ENCODE assay signal across 25 cellular contexts in genomic region chr5:139451878-139452660, GRCh38. TPM values are rescaled to one million over a fixed set of nuclear protein-coding genes. Genes with fewer than 3 reads are reported as not detected.
DNase-seq lines count a peak whose midpoint lies in the region; ATAC-seq lines count a peak whose summit lies in the region.
"Had no signal": no experiment of that assay in that cellular context is flagged by ENCODE, and none has a peak within 500 bp of the region (broad histone marks: within the 10 kb centered on the region; RNA-seq: fewer than 3 reads in every experiment).

No MANE protein-coding gene starts in this region.

- peak; percentile 37 for ATAC-seq in esophagus mucosa
- ATAC-seq: HCT116; stimulated activated effector memory CD8-positive, alpha-beta T cell treated with anti-CD3 and anti-CD28 coated beads, Interleukin-12 subunit alpha, Interleukin-12 subunit beta, amount 100 ng/mL, for 72 hours had no signal

- DNase-seq in activated CD8-positive, alpha-beta memory T cell treated with anti-CD3 and anti-CD28 coated beads, Interleukin-2, amount 50 U/mL, for 48 hours: peak; percentile 51
- no peak for DNase-seq in activated CD8-positive, alpha-beta memory T cell treated with anti-CD3 and anti-CD28 coated beads, Interleukin-2, amount 50 U/mL, for 4 hours
- DNase-seq in stimulated activated CD8-positive, alpha-beta memory T cell treated with anti-CD3 and anti-CD28 coated beads, Interleukin-4, amount 100 ng/mL, for 48 hours: peak; percentile 18
- DNase-seq in OCI-M2 (lab: John Stamatoyannopoulos, UW; ENCODE audit: unreplicated experiment) (no peak), 8988T (no peak)
- DNase-seq: activated CD4-positive, alpha-beta T cell treated with anti-CD3 and anti-CD28 coated beads, Interleukin-2, amount 50 U/mL, for 4 hours; anterior cingulate cortex; DND-41; GF-D8; hippocampal formation; MM.1S; NCI-H2029; NCI-H524 treated with DMSO at 0.1 percent for 48 hours; NK-92 treated with Interleukin-12 subunit alpha and Interleukin-12 subunit beta, amount 100 ng/mL, for 24 hours; PC-9; SK-N-SH; stimulated activated CD4-positive, alpha-beta T cell treated with anti-CD3 and anti-CD28 coated beads, Interleukin-15, amount 100 ng/mL, for 24 hours; stimulated activated CD4-positive, alpha-beta T cell treated with anti-CD3 and anti-CD28 coated beads, Interleukin-4, amount 100 ng/mL, for 4 hours had no signal

RNA-seq across cellular contexts. Expression of gene ECSCR, which starts 10.5 kb away (rescaled TPM):
- 5.0 TPM for total RNA-seq in esophagus mucosa
- total RNA-seq: mononuclear cell, PC-9 had no signal

RNA-seq across cellular contexts. Expression of gene DNAJC18, which starts 12.7 kb away (rescaled TPM):
- total RNA-seq in esophagus mucosa: 2.2 TPM

RNA-seq across cellular contexts. Expression of gene SMIM33, which starts 18.7 kb away (rescaled TPM):
- total RNA-seq in esophagus mucosa: not detected
- total RNA-seq: breast epithelium, mononuclear cell, osteoblast, PC-9, ureter had no signal

RNA-seq across cellular contexts. Expression of gene STING1, which starts 30.5 kb away (rescaled TPM):
- total RNA-seq in esophagus mucosa: 45.5 TPM

RNA-seq across cellular contexts. Expression of gene SPATA24, which starts 48.2 kb away (rescaled TPM):
- total RNA-seq in esophagus mucosa: 3.7 TPM

Comparison
In these comparisons a context has a peak if more than half of its experiments do, and no peak if none do; other contexts are left out.
1. DNase-seq: peak in activated CD8-positive, alpha-beta memory T cell treated with anti-CD3 and anti-CD28 coated beads, Interleukin-2, amount 50 U/mL, for 48 hours (single experiment) and stimulated activated CD8-positive, alpha-beta memory T cell treated with anti-CD3 and anti-CD28 coated beads, Interleukin-4, amount 100 ng/mL, for 48 hours (single experiment); none in activated CD8-positive, alpha-beta memory T cell treated with anti-CD3 and anti-CD28 coated beads, Interleukin-2, amount 50 U/mL, for 4 hours (single experiment), OCI-M2 (single experiment) and 8988T (single experiment).